Comparison of ENCODE assay signal across 12 cellular contexts in the genomic region with DNA sequence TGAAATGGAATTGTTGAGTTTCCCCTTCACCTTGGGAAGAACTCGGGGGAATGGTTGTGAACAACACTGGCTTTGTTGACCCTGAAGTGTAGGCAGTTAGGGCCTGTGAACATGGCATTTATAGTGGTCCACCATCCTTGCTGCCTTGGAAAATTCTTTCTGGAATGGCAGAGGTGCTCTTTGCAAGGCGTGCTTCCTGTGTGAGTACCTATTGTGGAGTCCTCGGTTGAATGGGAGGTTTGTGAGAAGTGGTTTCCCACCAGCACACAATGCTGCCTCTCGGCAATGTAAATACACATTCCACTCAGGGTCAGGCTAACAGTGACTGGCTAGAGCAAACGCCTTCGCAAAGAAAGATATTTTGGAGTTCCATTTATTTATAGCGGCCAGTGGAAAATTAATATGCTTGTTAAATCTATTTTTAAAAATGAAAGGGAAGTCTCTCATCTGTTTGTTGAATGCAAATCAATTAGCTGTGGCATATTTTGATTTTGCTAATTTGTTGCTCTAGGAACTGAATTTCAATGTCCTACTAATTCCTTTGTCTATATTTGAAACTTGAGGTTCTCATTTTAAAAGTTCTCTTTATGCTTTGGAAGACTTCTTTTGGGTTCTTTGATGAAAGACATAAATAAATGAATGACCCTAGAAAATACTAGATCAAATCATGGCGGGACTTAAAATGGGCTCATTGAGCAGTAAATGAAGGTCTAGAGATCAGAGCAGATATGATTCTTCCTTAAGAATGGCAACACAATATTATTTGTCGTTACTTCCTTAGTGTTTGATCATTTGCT. TPM values are rescaled to one million over a fixed set of nuclear protein-coding genes. Genes with fewer than 3 reads are reported as not detected.
DNase-seq lines count a peak whose midpoint lies in the region; ATAC-seq and TF ChIP-seq lines count a peak whose summit lies in the region.
"Had no signal": no experiment of that assay in that cellular context is flagged by ENCODE, and none has a peak within 500 bp of the region (broad histone marks: within the 10 kb centered on the region; RNA-seq: fewer than 3 reads in every experiment).

No MANE protein-coding gene starts in this region.

- peak overlapping the region; percentile 43 to 66 (median 57) for H3K27ac ChIP-seq in stomach
- H3K27ac ChIP-seq: esophagus muscularis mucosa had no signal

- H3K4me3 ChIP-seq in stomach (no peak overlapping the region), BE2C (ENCODE audit: low read depth, low read length) (no peak overlapping the region)
- H3K4me3 ChIP-seq: esophagus muscularis mucosa had no signal

- H3K9me3 Mint-ChIP-seq in WTC11, result no peaks in the 10 kb centered on the region
- H3K9me3 Mint-ChIP-seq in immature natural killer cell, result no peaks in the 10 kb centered on the region
- H3K9me3 Mint-ChIP-seq: activated CD4-positive, alpha-beta memory T cell treated with anti-CD3 and anti-CD28 coated beads for 36 hours had no signal

- POLR2A ChIA-PET in WTC11 (lab: Charles Lee), result no interaction called here

- H3K27ac Mint-ChIP-seq in WTC11, result peak overlapping the region; percentile 96
- peak overlapping the region; percentile 75 to 90 (median 85) for H3K27ac Mint-ChIP-seq in immature natural killer cell
- H3K27ac Mint-ChIP-seq: activated CD4-positive, alpha-beta memory T cell treated with anti-CD3 and anti-CD28 coated beads for 36 hours had no signal

- H3K27me3 Mint-ChIP-seq in WTC11 (ENCODE audit: low read depth), result no peaks in the 10 kb centered on the region
- peaks cover 0 to 1% (median 0%) of the 10 kb centered on the region in 3 donors for H3K27me3 Mint-ChIP-seq in immature natural killer cell (ENCODE audit: low read depth in 3 of 3)
- H3K27me3 Mint-ChIP-seq: activated CD4-positive, alpha-beta memory T cell treated with anti-CD3 and anti-CD28 coated beads for 36 hours had no signal

- peaks cover 47 to 97% (median 84%) of the 10 kb centered on the region in 4 donors for H3K4me1 ChIP-seq in stomach
- H3K4me1 ChIP-seq in BE2C, result peaks cover 5% of the 10 kb centered on the region; the same call in 1 of the 2 replicates

- intact Hi-C loops in stomach (cut with DNase I; ENCODE audit: low total_unique reads), result no loop called here

- no peak for TF ChIP-seq EP300 in stomach (IDR thresholded peaks at IDR 0.05)

- peak; percentile 72 for DNase-seq in NCI-H1092 treated with DMSO at 0.1 percent for 48 hours (lab: John Stamatoyannopoulos, UW)
- DNase-seq in WTC11 (ENCODE audit: low spot score), result peak; percentile 30
- no peak for DNase-seq in immature natural killer cell
- no peak for DNase-seq in stomach
- DNase-seq in stimulated activated CD4-positive, alpha-beta T cell treated with anti-CD3 and anti-CD28 coated beads, Interleukin-4, amount 100 ng/mL, for 4 hours, result no peak
- no peak for DNase-seq in left lobe of liver (ENCODE audit: low spot score)
- no peak for DNase-seq in BE2C
- DNase-seq: activated CD4-positive, alpha-beta memory T cell treated with anti-CD3 and anti-CD28 coated beads for 36 hours; NCI-H2171; stimulated activated naive CD4-positive, alpha-beta T cell had no signal

- ATAC-seq in WTC11 (peak; percentile 88), left lobe of liver (no peak)
- ATAC-seq: SK-N-SH treated with all-trans-retinoic acid at 6 μM for 48 hours had no signal

- H3K9me3 ChIP-seq in stomach (no peaks in the 10 kb centered on the region), BE2C (no peaks in the 10 kb centered on the region)
- H3K9me3 ChIP-seq: esophagus muscularis mucosa had no signal

- H3K36me3 Mint-ChIP-seq in WTC11, result no peaks in the 10 kb centered on the region
- H3K36me3 Mint-ChIP-seq in immature natural killer cell, result peaks cover 0 to 4% (median 3%) of the 10 kb centered on the region in 3 donors
- H3K36me3 Mint-ChIP-seq: activated CD4-positive, alpha-beta memory T cell treated with anti-CD3 and anti-CD28 coated beads for 36 hours had no signal

- WGBS in stomach, 5 donors, result 32 to 54% (median 37%) methylated on average over 9 of the region's 9 CpGs

- H3K4me1 Mint-ChIP-seq in WTC11 (peaks cover 86% of the 10 kb centered on the region), immature natural killer cell (peaks cover 92 to 100% of the 10 kb centered on the region in 2 donors)

- no peak for TF ChIP-seq CTCF in WTC11 (IDR thresholded peaks at IDR 0.05)
- TF ChIP-seq CTCF in stomach (IDR thresholded peaks at IDR 0.05), result no peak
- no peak for TF ChIP-seq CTCF in BE2C (IDR thresholded peaks at IDR 0.05; ENCODE audit: low read depth, low read length)

- H3K27me3 ChIP-seq in stomach, result no peaks in the 10 kb centered on the region
- H3K27me3 ChIP-seq in BE2C, result no peaks in the 10 kb centered on the region
- H3K27me3 ChIP-seq: esophagus muscularis mucosa had no signal

- no peaks in the 10 kb centered on the region for H3K36me3 ChIP-seq in stomach
- no peaks in the 10 kb centered on the region for H3K36me3 ChIP-seq in BE2C
- H3K36me3 ChIP-seq: esophagus muscularis mucosa had no signal

- CTCF ChIA-PET in WTC11 (lab: Charles Lee), result no interaction called here

- no peak for TF ChIP-seq POLR2A in stomach (IDR thresholded peaks at IDR 0.05)

- H3K4me3 Mint-ChIP-seq in WTC11 (peak overlapping the region; percentile 39), immature natural killer cell (peak overlapping the region; percentile 24 to 72 (median 51))
- H3K4me3 Mint-ChIP-seq: activated CD4-positive, alpha-beta memory T cell treated with anti-CD3 and anti-CD28 coated beads for 36 hours had no signal

TF ChIP-seq in WTC11, 78 proteins besides CTCF, POLR2A, EP300 and RAD21:
- TF ChIP-seq NFYB (CRISPR knock-in tag; conservative IDR thresholded peaks at IDR 0.05; ENCODE audit: low read depth) (no peak), TEAD1 (CRISPR knock-in tag; IDR thresholded peaks at IDR 0.05) (0 out of 2 replicates have a peak, but pooled peaks have one; percentile 30)

RNA-seq across cellular contexts. Expression of gene FNDC3B, which starts 59.5 kb away (rescaled TPM):
- total RNA-seq in WTC11 (2021), result 40.7 to 44.5 TPM (median 42.8 TPM) in 3 replicates
- polyA plus RNA-seq in immature natural killer cell, result 10 to 100 TPM; 19.7 to 46.1 (median 24.4) TPM
- total RNA-seq in stomach, result 100 to 1,000 TPM in 2 of 5 donors, 10 to 100 TPM in 3; 44.9 to 229 (median 75.3) TPM
- polyA plus RNA-seq in stomach, result 10 to 100 TPM in 2 of 3 donors, 1 to 10 TPM in 1; 6.0 to 21.2 (median 16.5) TPM
- 44.6 TPM for total RNA-seq in left lobe of liver
- polyA plus RNA-seq in BE2C (2012; ENCODE audit: insufficient read depth, insufficient read length, low read depth), result 12.6 TPM

Comparison
In these comparisons a context has a peak if more than half of its experiments do, and no peak if none do; other contexts are left out.
1. DNase-seq: peak in NCI-H1092 treated with DMSO at 0.1 percent for 48 hours (single experiment) and WTC11 (single experiment); none in immature natural killer cell (0 of 3), stomach (single experiment), stimulated activated CD4-positive, alpha-beta T cell treated with anti-CD3 and anti-CD28 coated beads, Interleukin-4, amount 100 ng/mL, for 4 hours (0 of 2), left lobe of liver (single experiment) and BE2C (single experiment).